8 cellular contexts compared by ENCODE assay signal in the genomic region with DNA sequence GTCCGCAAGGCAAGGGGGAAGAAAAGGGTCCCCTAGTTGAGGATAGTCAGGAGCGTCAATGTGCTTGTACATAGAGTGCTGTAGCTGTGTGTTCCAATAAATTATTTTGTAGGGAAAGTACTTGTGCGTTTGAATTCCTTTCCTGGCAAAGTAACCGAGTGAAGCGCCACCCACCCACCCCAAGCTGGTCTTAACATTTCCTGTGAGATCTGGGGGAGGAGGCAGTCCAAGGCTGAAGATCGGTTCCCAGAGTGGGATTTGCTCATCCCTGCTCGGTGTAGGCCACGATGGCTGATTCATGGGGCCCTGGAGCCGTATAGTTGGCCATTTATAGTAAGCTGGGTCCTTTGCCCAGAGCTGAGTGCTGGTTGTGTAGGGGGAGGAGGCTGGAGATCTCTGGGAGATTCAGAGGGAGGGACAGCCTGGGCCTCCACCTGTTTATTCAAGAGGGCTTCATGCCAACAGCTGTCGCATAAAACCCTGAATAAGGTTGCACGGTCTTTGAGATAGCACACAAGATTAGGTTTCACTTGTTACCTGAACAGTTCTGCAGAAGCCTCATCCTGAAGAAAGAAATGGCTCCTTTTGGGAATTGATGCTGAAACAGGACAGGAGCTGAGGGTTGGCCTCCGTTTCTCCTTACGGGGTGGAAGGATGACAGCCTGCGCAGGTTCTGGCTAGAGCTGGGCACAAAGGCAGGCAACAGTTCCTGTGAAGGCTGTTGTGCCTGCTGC. TPM values are rescaled to one million over a fixed set of nuclear protein-coding genes. Genes with fewer than 3 reads are reported as not detected.
DNase-seq lines count a peak whose midpoint lies in the region; ATAC-seq, FAIRE-seq and TF ChIP-seq lines count a peak whose summit lies in the region.

No MANE protein-coding gene starts in this region.

- H3K23me2 ChIP-seq in H9 (ENCODE audit: insufficient read length, low read depth, low read length, poor library complexity, severe bottlenecking) (peaks cover 13% of the 10 kb centered on the region), H1 (ENCODE audit: low read depth, low read length) (peaks cover 12% of the 10 kb centered on the region)

- peak overlapping the region; percentile 84 to 100 (median 99) for H3K4me2 ChIP-seq in BLaER1 treated with 17β-estradiol and CSF1 and Interleukin-3, amounts not matched to agents 10 nM and 100 nM
- H3K4me2 ChIP-seq in H9 (ENCODE audit: insufficient read depth, insufficient read length, low read length): peak overlapping the region; percentile 52
- peak overlapping the region; percentile 50 to 87 for H3K4me2 ChIP-seq in H1 (ENCODE audit: insufficient read depth in 1 of 2, low read depth in 2 of 2, low read length in 2 of 2)

- no peak for TF ChIP-seq RAD21 in H1 (IDR thresholded peaks at IDR 0.05 in 1 of 2, conservative IDR thresholded peaks at IDR 0.05 in 1 of 2; ENCODE audit: low read depth in 2 of 2, low read length in 2 of 2)

- H3K4ac ChIP-seq in H9 (ENCODE audit: low read depth, low read length) (no peak overlapping the region), H1 (replicated peaks; ENCODE audit: insufficient read length, low read depth, low read length) (no peak overlapping the region)

- no peak overlapping the region for H3K18ac ChIP-seq in H9 (ENCODE audit: insufficient read length, low read depth, low read length)
- no peak overlapping the region for H3K18ac ChIP-seq in H1 (ENCODE audit: extremely low read depth, low read length)

- 0 out of 22 replicates have a peak, but pooled peaks cover 0 to 6% (median 0%) of the 10 kb centered on the region in 11 experiments for H3K9me3 ChIP-seq in BLaER1 treated with 17β-estradiol and CSF1 and Interleukin-3, amounts not matched to agents 10 nM and 100 nM (replicated peaks in 1 of 11)
- H3K9me3 ChIP-seq in H9 (ENCODE audit: control insufficient read depth, low read depth, low read length) (no peaks in the 10 kb centered on the region), SJSA1 (replicated peaks) (no peaks in the 10 kb centered on the region), H1 (ENCODE audit: insufficient read depth in 2 of 2, low read depth in 1 of 2, low read length in 1 of 2) (no peaks in the 10 kb centered on the region)

- H3K79me2 ChIP-seq in H9 (ENCODE audit: insufficient read depth, low read length): peaks cover 8% of the 10 kb centered on the region; the same call in 1 of the 2 replicates
- peaks cover 5 to 29% of the 10 kb centered on the region in 2 experiments; a peak in 3 of 4 replicates for H3K79me2 ChIP-seq in H1 (ENCODE audit: control insufficient read depth in 1 of 2, insufficient read depth in 2 of 2, low read length in 2 of 2)

- H3T11ph ChIP-seq in H9 (ENCODE audit: low read length): no peak overlapping the region

- H3K27ac ChIP-seq in BLaER1 treated with 17β-estradiol and CSF1 and Interleukin-3, amounts not matched to agents 10 nM and 100 nM: peak overlapping the region in 10 of 11 experiments; percentile 31 to 100 (median 98); a peak in 17 of 22 replicates
- no peak overlapping the region for H3K27ac ChIP-seq in H9 (ENCODE audit: insufficient read length, low read depth, low read length)
- H3K27ac ChIP-seq in SJSA1: no peak overlapping the region
- H3K27ac ChIP-seq in H1 (ENCODE audit: low read depth, low read length): no peak overlapping the region

- H3K56ac ChIP-seq in H9 (ENCODE audit: insufficient read length, low read depth, low read length): no peak overlapping the region
- no peak overlapping the region for H3K56ac ChIP-seq in H1 (replicated peaks; ENCODE audit: insufficient read length, low read depth, low read length)

- H3K14ac ChIP-seq in H9 (ENCODE audit: insufficient read depth, low read length) (no peak overlapping the region), H1 (ENCODE audit: insufficient read length) (no peak overlapping the region)

- WGBS in H9 (ENCODE audit: extremely low coverage, insufficient read length, low lambda C conversion rate): no CpG with 5 or more reads among the region's 14 CpGs
- 91% methylated on average over 14 of the region's 14 CpGs; no CpG with 5 or more reads in 1 of the 2 experiments for WGBS in H1 (ENCODE audit: extremely low coverage in 1 of 2, insufficient coverage in 1 of 2, insufficient read length in 1 of 2, insufficient replicate concordance in 2 of 2, low coverage in 1 of 2, low lambda C conversion rate in 2 of 2, missing lambda C conversion rate in 1 of 2), 2 experiments

- H3K27me3 ChIP-seq in BLaER1 treated with 17β-estradiol and CSF1 and Interleukin-3, amounts not matched to agents 10 nM and 100 nM: no peaks in the 10 kb centered on the region
- no peaks in the 10 kb centered on the region; the same call in 1 of the 2 replicates for H3K27me3 ChIP-seq in H9 (ENCODE audit: insufficient read depth, low read length)
- no peaks in the 10 kb centered on the region for H3K27me3 ChIP-seq in SJSA1 (replicated peaks)
- H3K27me3 ChIP-seq in H1 (replicated peaks in 1 of 4; ENCODE audit: control insufficient read depth in 3 of 4, extremely low read depth in 1 of 4, insufficient read depth in 3 of 4, low read length in 3 of 4): no peaks in the 10 kb centered on the region; a peak in 1 of 7 replicates

- no peak overlapping the region for H4K5ac ChIP-seq in H9 (ENCODE audit: insufficient read length, low read depth, low read length)
- no peak overlapping the region for H4K5ac ChIP-seq in H1 (ENCODE audit: insufficient read length, low read depth, low read length)

- no peak for ATAC-seq in naive thymus-derived CD8-positive, alpha-beta T cell
- ATAC-seq in GM18870 (IDR thresholded peaks at IDR 0.05; ENCODE audit: unreplicated experiment): no peak

- H3K27ac Mint-ChIP-seq in H9: peak overlapping the region; percentile 7 to 100 (median 98); a peak in 6 of 7 replicates
- peak overlapping the region; percentile 85 to 100 (median 99) for H3K27ac Mint-ChIP-seq in naive thymus-derived CD8-positive, alpha-beta T cell

- H3K23ac ChIP-seq in H9 (ENCODE audit: insufficient read length, low read depth, low read length) (no peak overlapping the region), H1 (ENCODE audit: insufficient read length) (no peak overlapping the region)

- H2BK20ac ChIP-seq in H9 (ENCODE audit: low read depth, low read length, poor library complexity, severe bottlenecking) (no peak overlapping the region), H1 (ENCODE audit: low read length) (no peak overlapping the region)

- POLR2A ChIA-PET in H1 (lab: Charles Lee; ENCODE audit: partially characterized antibody): interaction anchor here (0.7 to 6.6 kb wide), 37 partner anchors 9 to 661 kb away, joined by 3 to 83 read pairs (median 4); a partner anchor contains a TSS
- POLR2A ChIA-PET in naive thymus-derived CD8-positive, alpha-beta T cell (lab: Charles Lee): interaction anchor here (1.0 to 5.2 kb wide), 10 partner anchors 9 to 521 kb away, joined by 3 to 72 read pairs (median 8); a partner anchor contains a TSS

- H3K36me3 Mint-ChIP-seq in H9 (ENCODE audit: insufficient read depth in 1 of 3, low read depth in 3 of 3): peaks cover 27 to 57% (median 46%) of the 10 kb centered on the region in 3 experiments
- H3K36me3 Mint-ChIP-seq in naive thymus-derived CD8-positive, alpha-beta T cell: peaks cover 8 to 51% (median 17%) of the 10 kb centered on the region in 3 donors

- peak; percentile 86 to 97; a peak in 2 of 3 replicates for TF ChIP-seq POLR2A in H1 (IDR thresholded peaks at IDR 0.05; ENCODE audit: control extremely low read depth in 1 of 2, low read depth in 2 of 2, low read length in 2 of 2)

- H2BK12ac ChIP-seq in H9 (ENCODE audit: insufficient read length, low read depth, low read length) (no peak overlapping the region), H1 (ENCODE audit: low read depth, low read length) (no peak overlapping the region)

- DNase-seq in H9 (no peak), SJSA1 (ENCODE audit: low read depth in 1 of 2, low spot score in 2 of 2) (peak in 1 of 2 experiments; percentile 52), H1 (ENCODE audit: low read depth in 1 of 2, low spot score in 2 of 2) (no peak), UCSD-AML1 (lab: John Stamatoyannopoulos, UW; ENCODE audit: unreplicated experiment) (no peak), CD1c-positive myeloid dendritic cell (ENCODE audit: extremely low spot score) (no peak)
- DNase-seq in naive thymus-derived CD8-positive, alpha-beta T cell: peak in 1 of 10 donors; percentile 31

- no peak overlapping the region for H2AK5ac ChIP-seq in H9 (ENCODE audit: insufficient read length, low read length)
- H2AK5ac ChIP-seq in H1 (ENCODE audit: low read depth, low read length): no peak overlapping the region

- peak overlapping the region; percentile 80 to 100 (median 98) for H3K4me3 ChIP-seq in BLaER1 treated with 17β-estradiol and CSF1 and Interleukin-3, amounts not matched to agents 10 nM and 100 nM
- peak overlapping the region; percentile 96 for H3K4me3 ChIP-seq in SJSA1
- H3K4me3 ChIP-seq in H1 (ENCODE audit: extremely low read depth in 1 of 4, insufficient read depth in 2 of 4, low read depth in 3 of 4, low read length in 4 of 4): peak overlapping the region in 3 of 4 experiments; percentile 20 to 95 (median 29); a peak in 6 of 8 replicates

- H3K27me3 Mint-ChIP-seq in H9 (ENCODE audit: low read depth): peaks cover 16% of the 10 kb centered on the region
- peaks cover 0 to 4% (median 0%) of the 10 kb centered on the region in 5 donors for H3K27me3 Mint-ChIP-seq in naive thymus-derived CD8-positive, alpha-beta T cell

- H3K4me1 Mint-ChIP-seq in H9: peaks cover 29 to 31% of the 10 kb centered on the region in 2 experiments
- H3K4me1 Mint-ChIP-seq in naive thymus-derived CD8-positive, alpha-beta T cell: peaks cover 28 to 82% (median 69%) of the 10 kb centered on the region in 4 donors

- H2BK5ac ChIP-seq in H9 (ENCODE audit: insufficient read length, low read length) (no peak overlapping the region), H1 (ENCODE audit: low read depth, low read length) (no peak overlapping the region)

- peaks cover 60 to 75% (median 67%) of the 10 kb centered on the region in 10 experiments for H3K4me1 ChIP-seq in BLaER1 treated with 17β-estradiol and CSF1 and Interleukin-3, amounts not matched to agents 10 nM and 100 nM
- H3K4me1 ChIP-seq in H9 (ENCODE audit: insufficient read depth, low read length): no peaks in the 10 kb centered on the region; the same call in 1 of the 2 replicates
- peaks cover 36% of the 10 kb centered on the region for H3K4me1 ChIP-seq in SJSA1 (replicated peaks)
- H3K4me1 ChIP-seq in H1 (replicated peaks in 1 of 4; ENCODE audit: control insufficient read depth in 3 of 4, insufficient read depth in 4 of 4, low read length in 3 of 4): peaks cover 0 to 12% (median 5%) of the 10 kb centered on the region in 4 experiments; a peak in 4 of 7 replicates

- H2BK120ac ChIP-seq in H9 (ENCODE audit: low read depth, low read length, poor library complexity, severe bottlenecking) (no peak overlapping the region), H1 (replicated peaks; ENCODE audit: low read depth, low read length) (no peak overlapping the region)

- H2AFZ ChIP-seq in H9 (ENCODE audit: low read length) (no peak overlapping the region), H1 (ENCODE audit: low read length) (no peak overlapping the region)

- FAIRE-seq in H1 (lab: Jason Lieb, UNC): no peak

- TF ChIP-seq EP300 in H1 (IDR thresholded peaks at IDR 0.05; ENCODE audit: borderline replicate concordance in 1 of 2, low read depth in 2 of 2, low read length in 2 of 2): no peak

- H3K4me3 Mint-ChIP-seq in H9: peak overlapping the region; percentile 94 to 98
- H3K4me3 Mint-ChIP-seq in naive thymus-derived CD8-positive, alpha-beta T cell: peak overlapping the region; percentile 87 to 100 (median 98)

- H3K36me3 ChIP-seq in BLaER1 treated with 17β-estradiol and CSF1 and Interleukin-3, amounts not matched to agents 10 nM and 100 nM: peaks cover 37 to 66% (median 56%) of the 10 kb centered on the region in 11 experiments
- H3K36me3 ChIP-seq in SJSA1 (peaks cover 76% of the 10 kb centered on the region), H1 (ENCODE audit: control insufficient read depth in 2 of 4, insufficient read depth in 4 of 4, low read length in 3 of 4) (peaks cover 22 to 41% (median 35%) of the 10 kb centered on the region in 4 experiments)

- H4K8ac ChIP-seq in H9 (replicated peaks; ENCODE audit: insufficient read length, low read depth, low read length) (no peak overlapping the region), H1 (ENCODE audit: extremely low read depth, insufficient read depth, low read length) (0 out of 2 replicates have a peak overlapping the region, but pooled peaks have one; percentile 69)

- TF ChIP-seq CTCF in H9 (conservative IDR thresholded peaks at IDR 0.05) (no peak), H1 (IDR thresholded peaks at IDR 0.05; ENCODE audit: control extremely low read depth in 1 of 3, insufficient read depth in 1 of 3, low read depth in 1 of 3, low read length in 3 of 3) (no peak)

- no peak overlapping the region for H2BK15ac ChIP-seq in H9 (ENCODE audit: low read depth, low read length)
- H2BK15ac ChIP-seq in H1 (ENCODE audit: low read length): no peak overlapping the region

- H3K9me3 Mint-ChIP-seq in H9: peaks cover 0 to 2% of the 10 kb centered on the region in 2 experiments; a peak in 3 of 5 replicates
- H3K9me3 Mint-ChIP-seq in naive thymus-derived CD8-positive, alpha-beta T cell: peaks cover 0 to 3% (median 0%) of the 10 kb centered on the region in 9 donors

- H3K9ac ChIP-seq in BLaER1 treated with 17β-estradiol and CSF1 and Interleukin-3, amounts not matched to agents 10 nM and 100 nM: peak overlapping the region; percentile 94 to 100 (median 99)
- H3K9ac ChIP-seq in H9 (ENCODE audit: extremely low read depth, insufficient read length, low read length): no peak overlapping the region
- peak overlapping the region in 2 of 4 experiments; percentile 1 to 43; a peak in 1 of 7 replicates for H3K9ac ChIP-seq in H1 (replicated peaks in 1 of 4; ENCODE audit: extremely low read depth in 1 of 4, low read depth in 3 of 4, low read length in 3 of 4)

- CTCF ChIA-PET in H1 (lab: Charles Lee; ENCODE audit: partially characterized antibody): interaction anchor here (0.7 to 21.9 kb wide), 7 partner anchors 8 to 205 kb away, joined by 3 to 361 read pairs (median 3); a partner anchor contains a TSS

- H4K91ac ChIP-seq in H9 (ENCODE audit: insufficient read length, low read depth, low read length): no peak overlapping the region
- no peak overlapping the region for H4K91ac ChIP-seq in H1 (replicated peaks; ENCODE audit: insufficient read length, low read length)

- H4K20me1 ChIP-seq in BLaER1 treated with 17β-estradiol and CSF1 and Interleukin-3, amounts not matched to agents 10 nM and 100 nM: peaks cover 68 to 87% (median 73%) of the 10 kb centered on the region in 11 experiments
- H4K20me1 ChIP-seq in H9 (ENCODE audit: control insufficient read depth, insufficient read depth, insufficient read length) (peaks cover 9% of the 10 kb centered on the region), H1 (replicated peaks in 1 of 2; ENCODE audit: control insufficient read depth in 1 of 2, insufficient read depth in 2 of 2, low read length in 2 of 2) (peaks cover 36 to 39% of the 10 kb centered on the region in 2 experiments)

- H3K79me1 ChIP-seq in H9 (ENCODE audit: insufficient read depth, low read depth, low read length, poor library complexity, severe bottlenecking) (no peaks in the 10 kb centered on the region), H1 (ENCODE audit: low read depth, low read length) (peaks cover 4% of the 10 kb centered on the region; the same call in 1 of the 2 replicates)

RNA-seq across cellular contexts. Expression of a gene that starts 2.4 kb away (rescaled TPM):
- 455 TPM in 2 replicates for total RNA-seq in H9 (2021)
- total RNA-seq in SJSA1 (2014; rRNA removed; shearing (Covaris generic)): 225 and 281 TPM in 2 replicates
- 543 and 553 TPM in 2 replicates for total RNA-seq in H1 (2021; fragmentation: NEBNext Ultra II Directional; extraction: Animal tissue kit (Norgen Biotek cat#: 25700))
- 685 and 704 TPM in 2 replicates for polyA plus RNA-seq in H1 (2011; rRNA removed)
- polyA plus RNA-seq in H1 (2011; cell fraction: cytosol; rRNA removed): 868 TPM
- polyA plus RNA-seq in H1 (2011; cell fraction: nucleus; rRNA removed): 703 TPM
- polyA plus RNA-seq in H1 (2012, experiment 1 of 2): 598 to 685 TPM (median 617 TPM) in 4 replicates
- 699 TPM for polyA plus RNA-seq in H1 (2012, experiment 2 of 2)
- 476 TPM for polyA plus RNA-seq in H1 (2013, experiment 1 of 2)
- 475 TPM for polyA plus RNA-seq in H1 (2013, experiment 2 of 2)
- 314 and 359 TPM in 2 replicates for polyA minus RNA-seq in H1 (2011; rRNA and poly(A)+ RNA removed)
- 150 TPM for polyA minus RNA-seq in H1 (2011; cell fraction: cytosol; rRNA and poly(A)+ RNA removed)
- 255 TPM for polyA minus RNA-seq in H1 (2011; cell fraction: nucleus; rRNA and poly(A)+ RNA removed)
- total RNA-seq in naive thymus-derived CD8-positive, alpha-beta T cell: 100 to 1,000 TPM; 301 to 312 TPM
- 100 to 1,000 TPM in 1 of 3 donors, 10 to 100 TPM in 2; 51.9 to 122 (median 61.0) TPM for polyA plus RNA-seq in naive thymus-derived CD8-positive, alpha-beta T cell

RNA-seq across cellular contexts. Expression of a gene that starts 9.8 kb away (rescaled TPM):
- 65.0 and 72.2 TPM in 2 replicates for total RNA-seq in H9 (2021)
- 177 and 263 TPM in 2 replicates for total RNA-seq in SJSA1 (2014; rRNA removed; shearing (Covaris generic))
- total RNA-seq in H1 (2021; fragmentation: NEBNext Ultra II Directional; extraction: Animal tissue kit (Norgen Biotek cat#: 25700)): 77.5 and 77.9 TPM in 2 replicates
- 97.9 and 120 TPM in 2 replicates for polyA plus RNA-seq in H1 (2011; rRNA removed)
- 120 TPM for polyA plus RNA-seq in H1 (2011; cell fraction: cytosol; rRNA removed)
- polyA plus RNA-seq in H1 (2011; cell fraction: nucleus; rRNA removed): 94.6 TPM
- polyA plus RNA-seq in H1 (2012, experiment 1 of 2): 79.6 to 99.4 TPM (median 89.0 TPM) in 4 replicates
- 100 TPM for polyA plus RNA-seq in H1 (2012, experiment 2 of 2)
- polyA plus RNA-seq in H1 (2013, experiment 1 of 2): 71.2 TPM
- 71.6 TPM for polyA plus RNA-seq in H1 (2013, experiment 2 of 2)
- polyA minus RNA-seq in H1 (2011; rRNA and poly(A)+ RNA removed): 7.8 and 8.1 TPM in 2 replicates
- 16.2 TPM for polyA minus RNA-seq in H1 (2011; cell fraction: cytosol; rRNA and poly(A)+ RNA removed)
- 23.8 TPM for polyA minus RNA-seq in H1 (2011; cell fraction: nucleus; rRNA and poly(A)+ RNA removed)
- 10 to 100 TPM; 76.1 to 78.2 TPM for total RNA-seq in naive thymus-derived CD8-positive, alpha-beta T cell
- 100 to 1,000 TPM; 122 to 129 (median 128) TPM for polyA plus RNA-seq in naive thymus-derived CD8-positive, alpha-beta T cell

RNA-seq across cellular contexts. Expression of a gene that starts 20.6 kb away (rescaled TPM):
- total RNA-seq in H9 (2021): 32.6 and 34.7 TPM in 2 replicates
- 20.9 and 22.9 TPM in 2 replicates for total RNA-seq in SJSA1 (2014; rRNA removed; shearing (Covaris generic))
- 31.4 and 32.7 TPM in 2 replicates for total RNA-seq in H1 (2021; fragmentation: NEBNext Ultra II Directional; extraction: Animal tissue kit (Norgen Biotek cat#: 25700))
- 16.8 and 21.0 TPM in 2 replicates for polyA plus RNA-seq in H1 (2011; rRNA removed)
- polyA plus RNA-seq in H1 (2011; cell fraction: cytosol; rRNA removed): 16.4 TPM
- 18.5 TPM for polyA plus RNA-seq in H1 (2011; cell fraction: nucleus; rRNA removed)
- 22.0 to 25.2 TPM (median 22.9 TPM) in 4 replicates for polyA plus RNA-seq in H1 (2012, experiment 1 of 2)
- polyA plus RNA-seq in H1 (2012, experiment 2 of 2): 14.3 TPM
- 18.5 TPM for polyA plus RNA-seq in H1 (2013, experiment 1 of 2)
- polyA plus RNA-seq in H1 (2013, experiment 2 of 2): 18.4 TPM
- polyA minus RNA-seq in H1 (2011; rRNA and poly(A)+ RNA removed): 36.0 and 36.1 TPM in 2 replicates
- polyA minus RNA-seq in H1 (2011; cell fraction: cytosol; rRNA and poly(A)+ RNA removed): 17.9 TPM
- polyA minus RNA-seq in H1 (2011; cell fraction: nucleus; rRNA and poly(A)+ RNA removed): 17.9 TPM
- total RNA-seq in naive thymus-derived CD8-positive, alpha-beta T cell: 10 to 100 TPM; 41.8 to 47.8 TPM
- 10 to 100 TPM; 22.2 to 35.8 (median 25.9) TPM for polyA plus RNA-seq in naive thymus-derived CD8-positive, alpha-beta T cell

RNA-seq across cellular contexts. Expression of a gene that starts 47.8 kb away (rescaled TPM):
- 0.50 and 0.53 TPM in 2 replicates for total RNA-seq in H9 (2021)
- total RNA-seq in SJSA1 (2014; rRNA removed; shearing (Covaris generic)): 0.03 TPM in 1 of 2 replicates, not detected in the other
- 1.2 and 1.3 TPM in 2 replicates for total RNA-seq in H1 (2021; fragmentation: NEBNext Ultra II Directional; extraction: Animal tissue kit (Norgen Biotek cat#: 25700))
- 0.77 and 1.3 TPM in 2 replicates for polyA plus RNA-seq in H1 (2011; rRNA removed)
- 1.2 TPM for polyA plus RNA-seq in H1 (2011; cell fraction: cytosol; rRNA removed)
- 7.1 TPM for polyA plus RNA-seq in H1 (2011; cell fraction: nucleus; rRNA removed)
- 0.91 to 1.4 TPM (median 1.2 TPM) in 4 replicates for polyA plus RNA-seq in H1 (2012, experiment 1 of 2)
- 0.71 TPM for polyA plus RNA-seq in H1 (2012, experiment 2 of 2)
- polyA plus RNA-seq in H1 (2013, experiment 1 of 2): 1.3 TPM
- polyA plus RNA-seq in H1 (2013, experiment 2 of 2): 1.3 TPM
- polyA minus RNA-seq in H1 (2011; rRNA and poly(A)+ RNA removed): 1.00 and 1.3 TPM in 2 replicates
- polyA minus RNA-seq in H1 (2011; cell fraction: cytosol; rRNA and poly(A)+ RNA removed): 0.95 TPM
- 1.6 TPM for polyA minus RNA-seq in H1 (2011; cell fraction: nucleus; rRNA and poly(A)+ RNA removed)
- total RNA-seq in naive thymus-derived CD8-positive, alpha-beta T cell: 10 to 100 TPM; 14.4 to 14.9 TPM
- polyA plus RNA-seq in naive thymus-derived CD8-positive, alpha-beta T cell: under 1 TPM; 0.04 to 0.33 (median 0.10) TPM

Comparison
In these comparisons a context has a peak if more than half of its experiments do, and no peak if none do; other contexts are left out.
1. H3K27ac ChIP-seq: peak in BLaER1 treated with 17β-estradiol and CSF1 and Interleukin-3, amounts not matched to agents 10 nM and 100 nM (10 of 11); none in H9 (single experiment), SJSA1 (single experiment) and H1 (single experiment).
2. H3K4me3 ChIP-seq: peak in every context shown above with its lines; median percentile 98 in BLaER1 treated with 17β-estradiol and CSF1 and Interleukin-3, amounts not matched to agents 10 nM and 100 nM; 96 in SJSA1; 29 in H1.
3. Peak in every context shown above with its lines, with median percentiles within 50 percentile points of each other: H3K4me2 ChIP-seq.